9 cellular contexts compared by ENCODE assay signal in genomic region chr12:48980389-48980952, GRCh38. TPM values are rescaled to one million over a fixed set of nuclear protein-coding genes. Genes with fewer than 3 reads are reported as not detected.
DNase-seq lines count a peak whose midpoint lies in the region; ATAC-seq and TF ChIP-seq lines count a peak whose summit lies in the region.
"Had no signal": no experiment of that assay in that cellular context is flagged by ENCODE, and none has a peak within 500 bp of the region (broad histone marks: within the 10 kb centered on the region; RNA-seq: fewer than 3 reads in every experiment).

No MANE protein-coding gene starts in this region.

- H4K8ac ChIP-seq in IMR-90 (ENCODE audit: low read depth in 2 of 2, low read length in 2 of 2) (no peak overlapping the region), mesendoderm (ENCODE audit: low read depth, low read length) (no peak overlapping the region)

- no peak overlapping the region for H2AK9ac ChIP-seq in IMR-90 (replicated peaks; ENCODE audit: low read depth, low read length, poor library complexity)

- TF ChIP-seq POLR2A in IMR-90 (IDR thresholded peaks at IDR 0.05; ENCODE audit: low read depth, low read length) (no peak), adrenal gland (IDR thresholded peaks at IDR 0.05) (no peak)

- 5% methylated on average over 36 of the region's 46 CpGs; no CpG with 5 or more reads in 1 of the 2 experiments for WGBS in IMR-90 (ENCODE audit: extremely low coverage in 2 of 2, insufficient read length in 1 of 2), 2 experiments
- no CpG with 5 or more reads among the region's 46 CpGs for WGBS in mesendoderm (ENCODE audit: extremely low coverage, insufficient coverage, low lambda C conversion rate)
- WGBS in adrenal gland, 4 donors: 0 to 4% (median 4%) methylated on average over 6 to 46 of the region's 46 CpGs

- H3K27me3 Mint-ChIP-seq in activated naive CD8-positive, alpha-beta T cell treated with anti-CD3 and anti-CD28 coated beads for 36 hours: peaks cover 83% of the 10 kb centered on the region

- ATAC-seq in IMR-90 (ENCODE audit: low read depth): no peak
- no peak for ATAC-seq in GM19455 (IDR thresholded peaks at IDR 0.05; ENCODE audit: unreplicated experiment)

- H2BK120ac ChIP-seq in IMR-90 (ENCODE audit: low read depth, low read length) (no peak overlapping the region), mesendoderm (ENCODE audit: low read depth, low read length) (no peak overlapping the region)

- peaks cover 8% of the 10 kb centered on the region for H3K9me1 ChIP-seq in IMR-90 (ENCODE audit: insufficient read depth, low read length)

- no peak overlapping the region for H3K56ac ChIP-seq in IMR-90 (ENCODE audit: extremely low read depth, insufficient read depth, low read length)
- H3K56ac ChIP-seq in mesendoderm (ENCODE audit: low read length): peak overlapping the region; percentile 50

- H2BK15ac ChIP-seq in IMR-90 (ENCODE audit: low read depth, low read length) (no peak overlapping the region), mesendoderm (replicated peaks; ENCODE audit: low read depth) (no peak overlapping the region)

- H3K36me3 Mint-ChIP-seq in activated naive CD8-positive, alpha-beta T cell treated with anti-CD3 and anti-CD28 coated beads for 36 hours: no peaks in the 10 kb centered on the region

- H3K36me3 ChIP-seq in BE2C (no peaks in the 10 kb centered on the region), IMR-90 (ENCODE audit: control insufficient read depth, insufficient read depth, low read length) (no peaks in the 10 kb centered on the region), mesendoderm (ENCODE audit: control insufficient read depth, insufficient read depth, low read length) (no peaks in the 10 kb centered on the region), adrenal gland (replicated peaks in 1 of 2) (no peaks in the 10 kb centered on the region)

- peak overlapping the region; percentile 2; the same call in 1 of the 2 replicates for H3K23ac ChIP-seq in IMR-90 (ENCODE audit: low read depth, low read length)
- H3K23ac ChIP-seq in mesendoderm (ENCODE audit: low read length): no peak overlapping the region

- H3K27me3 ChIP-seq in BE2C (peaks cover 82% of the 10 kb centered on the region), IMR-90 (ENCODE audit: control insufficient read depth, insufficient read depth, low read length) (peaks cover 91% of the 10 kb centered on the region), mesendoderm (ENCODE audit: insufficient read depth, low read length, poor library complexity) (peaks cover 81% of the 10 kb centered on the region), adrenal gland (peaks cover 68% of the 10 kb centered on the region)

- H3K4me3 Mint-ChIP-seq in activated naive CD8-positive, alpha-beta T cell treated with anti-CD3 and anti-CD28 coated beads for 36 hours: peak overlapping the region; percentile 70

- H3K14ac ChIP-seq in IMR-90 (replicated peaks; ENCODE audit: low read depth, low read length): no peak overlapping the region

- H3K27ac ChIP-seq in IMR-90 (ENCODE audit: insufficient read depth, low read length): no peak overlapping the region
- H3K27ac ChIP-seq in mesendoderm (ENCODE audit: low read depth, low read length): no peak overlapping the region
- H3K27ac ChIP-seq in adrenal gland: no peak overlapping the region

- CTCF ChIA-PET in IMR-90 (lab: Yijun Ruan, JAX): interaction anchor here (0.6 to 1.7 kb wide), 3 partner anchors 8 to 165 kb away, joined by 3 to 7 read pairs (median 3); no protein-coding TSS in a partner anchor

- peak; percentile 31 for DNase-seq in BE2C
- no peak for DNase-seq in IMR-90
- peak; percentile 42 for DNase-seq in activated naive CD8-positive, alpha-beta T cell treated with anti-CD3 and anti-CD28 coated beads for 36 hours
- DNase-seq in mesendoderm: peak; percentile 82
- DNase-seq in AG20443 (ENCODE audit: low spot score): no peak
- DNase-seq in adrenal gland: no peak
- DNase-seq in MV-4-11 (lab: John Stamatoyannopoulos, UW): no peak

- no peak overlapping the region for H4K91ac ChIP-seq in IMR-90 (ENCODE audit: insufficient read depth, low read depth, low read length)

- H3K79me2 ChIP-seq in mesendoderm (ENCODE audit: control insufficient read depth, insufficient read depth, low read length): no peaks in the 10 kb centered on the region

- no peak overlapping the region for H2BK20ac ChIP-seq in IMR-90 (ENCODE audit: low read depth, low read length)

- dilution Hi-C loops in IMR-90 (cut with HindIII; ENCODE audit: low sequenced_read_pairs, unreplicated experiment): no loop called here

- peaks cover 2% of the 10 kb centered on the region; the same call in 1 of the 2 replicates for H3K4me1 ChIP-seq in BE2C
- peaks cover 3% of the 10 kb centered on the region; the same call in 1 of the 2 replicates for H3K4me1 ChIP-seq in IMR-90 (ENCODE audit: control insufficient read depth, insufficient read depth, low read length)
- no peaks in the 10 kb centered on the region for H3K4me1 ChIP-seq in mesendoderm (ENCODE audit: control insufficient read depth, low read depth, low read length)
- peaks cover 11 to 36% of the 10 kb centered on the region in 2 donors for H3K4me1 ChIP-seq in adrenal gland (replicated peaks in 1 of 2)

- no TSS peak for BruUV-seq in IMR-90 (replicated peaks; lab: Mats Ljungman, UMichigan)

- no peaks in the 10 kb centered on the region for H3K9me3 ChIP-seq in BE2C
- H3K9me3 ChIP-seq in IMR-90 (ENCODE audit: control insufficient read depth, insufficient read depth, low read length): no peaks in the 10 kb centered on the region
- no peaks in the 10 kb centered on the region for H3K9me3 ChIP-seq in adrenal gland (replicated peaks in 1 of 3)

- H3K4me3 ChIP-seq in BE2C (ENCODE audit: low read depth, low read length) (no peak overlapping the region), IMR-90 (ENCODE audit: insufficient read depth, low read depth, low read length) (no peak overlapping the region), mesendoderm (ENCODE audit: low read length) (no peak overlapping the region), adrenal gland (peak overlapping the region in 1 of 4 donors; percentile 31)

- in situ Hi-C loops in IMR-90 (cut with MboI; ENCODE audit: low sequenced_read_pairs): no loop called here

- no peak overlapping the region; the same call in 1 of the 2 replicates for H3K4me2 ChIP-seq in IMR-90 (ENCODE audit: low read depth, low read length)
- H3K4me2 ChIP-seq in mesendoderm (ENCODE audit: low read length): peak overlapping the region; percentile 53

- H3K4ac ChIP-seq in IMR-90 (ENCODE audit: low read depth, low read length) (no peak overlapping the region), mesendoderm (ENCODE audit: low read depth, low read length) (no peak overlapping the region)

- peak overlapping the region; percentile 84 for H2AFZ ChIP-seq in IMR-90 (replicated peaks; ENCODE audit: low read length, poor library complexity)

- intact Hi-C loops in IMR-90 (cut with micrococcal nuclease) (no loop called here), adrenal gland (cut with DNase I) (loop anchor here in 1 of 2 donors (10.0 kb wide), 1 partner anchor 46 kb away; no protein-coding TSS in a partner anchor)

- TF ChIP-seq CTCF in BE2C (IDR thresholded peaks at IDR 0.05; ENCODE audit: low read depth, low read length): no peak
- TF ChIP-seq CTCF in IMR-90 (conservative IDR thresholded peaks at IDR 0.05; ENCODE audit: low read depth, low read length): no peak
- no peak for TF ChIP-seq CTCF in adrenal gland (IDR thresholded peaks at IDR 0.05)

- peak overlapping the region; percentile 17 for H3K27ac Mint-ChIP-seq in activated naive CD8-positive, alpha-beta T cell treated with anti-CD3 and anti-CD28 coated beads for 36 hours
- H3K27ac Mint-ChIP-seq: activated naive CD4-positive, alpha-beta T cell treated with anti-CD3 and anti-CD28 coated beads, Interleukin-2, amount 50 U/mL, for 72 hours had no signal

- H2BK5ac ChIP-seq in IMR-90 (ENCODE audit: low read depth, low read length, poor library complexity, severe bottlenecking) (no peak overlapping the region), mesendoderm (ENCODE audit: low read length) (no peak overlapping the region)

- peaks cover 16% of the 10 kb centered on the region; the same call in 1 of the 2 replicates for H4K20me1 ChIP-seq in IMR-90 (ENCODE audit: insufficient read depth, low read length)

- POLR2A ChIA-PET in IMR-90 (lab: Charles Lee; ENCODE audit: unreplicated experiment): no interaction called here

- H3K18ac ChIP-seq in IMR-90 (ENCODE audit: low read depth, low read length) (no peak overlapping the region), mesendoderm (ENCODE audit: low read length) (no peak overlapping the region)

- H3K9ac ChIP-seq in IMR-90 (ENCODE audit: low read depth, low read length) (no peak overlapping the region), mesendoderm (ENCODE audit: low read length) (no peak overlapping the region)

- H4K5ac ChIP-seq in IMR-90 (ENCODE audit: low read depth, low read length): no peak overlapping the region
- no peak overlapping the region for H4K5ac ChIP-seq in mesendoderm (ENCODE audit: low read length)

- peaks cover 42% of the 10 kb centered on the region for H3K4me1 Mint-ChIP-seq in activated naive CD8-positive, alpha-beta T cell treated with anti-CD3 and anti-CD28 coated beads for 36 hours

- H3K9me3 Mint-ChIP-seq in activated naive CD8-positive, alpha-beta T cell treated with anti-CD3 and anti-CD28 coated beads for 36 hours: no peaks in the 10 kb centered on the region
- H3K9me3 Mint-ChIP-seq: activated naive CD4-positive, alpha-beta T cell treated with anti-CD3 and anti-CD28 coated beads, Interleukin-2, amount 50 U/mL, for 72 hours had no signal

- H3K79me1 ChIP-seq in IMR-90 (ENCODE audit: low read depth in 1 of 2, low read length in 2 of 2) (no peaks in the 10 kb centered on the region), mesendoderm (ENCODE audit: low read length) (no peaks in the 10 kb centered on the region)

- H2AK5ac ChIP-seq in IMR-90 (ENCODE audit: low read depth, low read length) (no peak overlapping the region), mesendoderm (ENCODE audit: low read length) (no peak overlapping the region)

- no peak for TF ChIP-seq RAD21 in IMR-90 (IDR thresholded peaks at IDR 0.05; ENCODE audit: low read length)

RNA-seq across cellular contexts. Expression of gene WNT1, which starts 2.3 kb away (rescaled TPM):
- polyA plus RNA-seq in BE2C (2012; ENCODE audit: insufficient read depth, insufficient read length, low read depth): not detected
- not detected in 2 replicates for total RNA-seq in IMR-90 (2012; rRNA removed)
- not detected in 2 replicates for polyA plus RNA-seq in IMR-90 (2012; rRNA removed)
- not detected in 2 replicates for polyA plus RNA-seq in IMR-90 (2012; cell fraction: cytosol; rRNA removed)
- 0.08 TPM in 1 of 2 replicates, not detected in the other for polyA plus RNA-seq in IMR-90 (2012; cell fraction: nucleus; rRNA removed; ENCODE audit: low replicate concordance)
- not detected for total RNA-seq in activated naive CD8-positive, alpha-beta T cell treated with anti-CD3 and anti-CD28 coated beads for 36 hours
- not detected for polyA plus RNA-seq in mesendoderm (2013, experiment 1 of 2)
- polyA plus RNA-seq in mesendoderm (2013, experiment 2 of 2): not detected
- total RNA-seq in adrenal gland: not detected
- polyA plus RNA-seq in adrenal gland: not detected

RNA-seq across cellular contexts. Expression of gene WNT10B, which starts 8.9 kb away (rescaled TPM):
- polyA plus RNA-seq in BE2C (2012; ENCODE audit: insufficient read depth, insufficient read length, low read depth): not detected
- under 0.01 TPM in 2 replicates for total RNA-seq in IMR-90 (2012; rRNA removed)
- 0.26 and 0.53 TPM in 2 replicates for polyA plus RNA-seq in IMR-90 (2012; rRNA removed)
- polyA plus RNA-seq in IMR-90 (2012; cell fraction: cytosol; rRNA removed): 0.37 and 0.53 TPM in 2 replicates
- polyA plus RNA-seq in IMR-90 (2012; cell fraction: nucleus; rRNA removed; ENCODE audit: low replicate concordance): 1.4 and 1.9 TPM in 2 replicates
- total RNA-seq in activated naive CD8-positive, alpha-beta T cell treated with anti-CD3 and anti-CD28 coated beads for 36 hours: under 1 TPM; 0.24 to 0.39 TPM
- 0.11 TPM for polyA plus RNA-seq in mesendoderm (2013, experiment 1 of 2)
- 0.18 TPM for polyA plus RNA-seq in mesendoderm (2013, experiment 2 of 2)
- under 1 TPM in 3 of 8 donors, not detected in 5; 0.15 to 0.40 (median 0.19) TPM for total RNA-seq in adrenal gland
- under 1 TPM in 2 of 3 donors, not detected in 1; 0.84 to 0.88 TPM for polyA plus RNA-seq in adrenal gland

RNA-seq across cellular contexts. Expression of gene DDN, which starts 18.7 kb away (rescaled TPM):
- polyA plus RNA-seq in BE2C (2012; ENCODE audit: insufficient read depth, insufficient read length, low read depth): 10.4 TPM
- total RNA-seq in IMR-90 (2012; rRNA removed) (under 0.01 and 0.18 TPM in 2 replicates), adrenal gland (under 1 TPM in 7 of 8 donors, not detected in 1; 0.08 to 0.71 (median 0.52) TPM)
- polyA plus RNA-seq in IMR-90 (2012; rRNA removed) (0.21 and 0.22 TPM in 2 replicates), adrenal gland (under 1 TPM; 0.08 to 0.17 (median 0.15) TPM)
- polyA plus RNA-seq in IMR-90 (2012; cell fraction: cytosol; rRNA removed): 0.05 and 0.10 TPM in 2 replicates
- polyA plus RNA-seq in IMR-90 (2012; cell fraction: nucleus; rRNA removed; ENCODE audit: low replicate concordance): 0.95 and 1.1 TPM in 2 replicates
- 1 to 10 TPM; 1.3 to 1.4 TPM for total RNA-seq in activated naive CD8-positive, alpha-beta T cell treated with anti-CD3 and anti-CD28 coated beads for 36 hours
- polyA plus RNA-seq in mesendoderm (2013, experiment 1 of 2): 0.04 TPM
- 0.06 TPM for polyA plus RNA-seq in mesendoderm (2013, experiment 2 of 2)

RNA-seq across cellular contexts. Expression of gene ARF3, which starts 23.2 kb away (rescaled TPM):
- polyA plus RNA-seq in BE2C (2012; ENCODE audit: insufficient read depth, insufficient read length, low read depth): 213 TPM
- total RNA-seq in IMR-90 (2012; rRNA removed) (97.7 and 103 TPM in 2 replicates), adrenal gland (100 to 1,000 TPM in 5 of 8 donors, 10 to 100 TPM in 3; 86.8 to 237 (median 139) TPM)
- polyA plus RNA-seq in IMR-90 (2012; rRNA removed) (198 and 222 TPM in 2 replicates), adrenal gland (100 to 1,000 TPM in 1 of 3 donors, 10 to 100 TPM in 2; 55.2 to 172 (median 62.5) TPM)
- polyA plus RNA-seq in IMR-90 (2012; cell fraction: cytosol; rRNA removed): 112 and 114 TPM in 2 replicates
- 92.4 and 160 TPM in 2 replicates for polyA plus RNA-seq in IMR-90 (2012; cell fraction: nucleus; rRNA removed; ENCODE audit: low replicate concordance)
- 10 to 100 TPM; 81.8 to 82.5 TPM for total RNA-seq in activated naive CD8-positive, alpha-beta T cell treated with anti-CD3 and anti-CD28 coated beads for 36 hours
- polyA plus RNA-seq in mesendoderm (2013, experiment 1 of 2): 106 TPM
- 110 TPM for polyA plus RNA-seq in mesendoderm (2013, experiment 2 of 2)

RNA-seq across cellular contexts. Expression of gene PRKAG1, which starts 38.1 kb away (rescaled TPM):
- 83.7 TPM for polyA plus RNA-seq in BE2C (2012; ENCODE audit: insufficient read depth, insufficient read length, low read depth)
- total RNA-seq in IMR-90 (2012; rRNA removed): 76.4 and 106 TPM in 2 replicates
- polyA plus RNA-seq in IMR-90 (2012; rRNA removed): 67.8 and 81.1 TPM in 2 replicates
- 32.2 and 43.2 TPM in 2 replicates for polyA plus RNA-seq in IMR-90 (2012; cell fraction: cytosol; rRNA removed)
- 17.6 and 73.2 TPM in 2 replicates for polyA plus RNA-seq in IMR-90 (2012; cell fraction: nucleus; rRNA removed; ENCODE audit: low replicate concordance)
- 10 to 100 TPM; 57.9 to 60.9 TPM for total RNA-seq in activated naive CD8-positive, alpha-beta T cell treated with anti-CD3 and anti-CD28 coated beads for 36 hours
- polyA plus RNA-seq in mesendoderm (2013, experiment 1 of 2): 25.8 TPM
- polyA plus RNA-seq in mesendoderm (2013, experiment 2 of 2): 25.6 TPM
- 10 to 100 TPM; 70.1 to 89.6 (median 82.3) TPM for total RNA-seq in adrenal gland
- 100 to 1,000 TPM in 1 of 3 donors, 10 to 100 TPM in 2; 60.1 to 141 (median 71.6) TPM for polyA plus RNA-seq in adrenal gland

Comparison
In these comparisons a context has a peak if more than half of its experiments do, and no peak if none do; other contexts are left out.
1. DNase-seq: peak in BE2C (single experiment), activated naive CD8-positive, alpha-beta T cell treated with anti-CD3 and anti-CD28 coated beads for 36 hours (single experiment) and mesendoderm (single experiment); none in IMR-90 (single experiment), AG20443 (single experiment), adrenal gland (0 of 7) and MV-4-11 (single experiment).